ENCODE assay signal across 1 cellular context in the genomic region with DNA sequence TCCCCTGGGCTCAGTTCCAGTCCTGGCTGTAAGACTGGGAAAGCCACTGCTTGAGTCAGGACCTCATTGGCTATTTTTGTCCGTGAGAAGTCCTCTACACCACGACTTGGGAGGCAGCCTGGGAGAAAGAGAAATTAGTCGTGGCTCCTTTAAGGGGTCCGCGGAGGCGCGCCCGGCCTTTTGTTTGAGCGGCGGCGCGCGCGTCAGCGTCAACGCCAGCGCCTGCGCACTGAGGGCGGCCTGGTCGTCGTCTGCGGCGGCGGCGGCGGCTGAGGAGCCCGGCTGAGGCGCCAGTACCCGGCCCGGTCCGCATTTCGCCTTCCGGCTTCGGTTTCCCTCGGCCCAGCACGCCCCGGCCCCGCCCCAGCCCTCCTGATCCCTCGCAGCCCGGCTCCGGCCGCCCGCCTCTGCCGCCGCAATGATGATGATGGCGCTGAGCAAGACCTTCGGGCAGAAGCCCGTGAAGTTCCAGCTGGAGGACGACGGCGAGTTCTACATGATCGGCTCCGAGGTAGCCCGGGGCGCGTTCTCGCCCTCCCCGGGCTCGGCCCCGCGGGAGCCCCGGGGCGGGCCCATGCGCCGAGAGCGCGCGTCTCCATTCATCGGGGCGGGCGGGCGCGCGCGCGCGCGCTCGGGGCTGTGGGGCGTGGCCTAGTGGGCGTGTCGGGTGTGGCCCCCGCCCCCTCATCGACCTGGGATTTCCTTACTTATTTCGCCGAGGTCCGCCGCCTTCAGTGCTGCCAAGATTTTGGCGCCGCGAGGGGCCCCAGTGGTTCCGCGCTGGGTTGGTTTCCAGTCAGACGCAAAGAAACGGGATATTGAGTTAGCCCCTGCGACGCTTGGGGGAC.
TF ChIP-seq lines count a peak whose summit lies in the region.

Gene SMARCB1, plus strand, starts transcription at position 215 of the 848 bp plus-strand sequence. Its CDS starts 204 bp downstream, at position 419.

TF ChIP-seq in HEK293, 187 proteins besides CTCF, POLR2A, EP300 and RAD21 (continued from another document):
- TF ChIP-seq, protein P1, sequence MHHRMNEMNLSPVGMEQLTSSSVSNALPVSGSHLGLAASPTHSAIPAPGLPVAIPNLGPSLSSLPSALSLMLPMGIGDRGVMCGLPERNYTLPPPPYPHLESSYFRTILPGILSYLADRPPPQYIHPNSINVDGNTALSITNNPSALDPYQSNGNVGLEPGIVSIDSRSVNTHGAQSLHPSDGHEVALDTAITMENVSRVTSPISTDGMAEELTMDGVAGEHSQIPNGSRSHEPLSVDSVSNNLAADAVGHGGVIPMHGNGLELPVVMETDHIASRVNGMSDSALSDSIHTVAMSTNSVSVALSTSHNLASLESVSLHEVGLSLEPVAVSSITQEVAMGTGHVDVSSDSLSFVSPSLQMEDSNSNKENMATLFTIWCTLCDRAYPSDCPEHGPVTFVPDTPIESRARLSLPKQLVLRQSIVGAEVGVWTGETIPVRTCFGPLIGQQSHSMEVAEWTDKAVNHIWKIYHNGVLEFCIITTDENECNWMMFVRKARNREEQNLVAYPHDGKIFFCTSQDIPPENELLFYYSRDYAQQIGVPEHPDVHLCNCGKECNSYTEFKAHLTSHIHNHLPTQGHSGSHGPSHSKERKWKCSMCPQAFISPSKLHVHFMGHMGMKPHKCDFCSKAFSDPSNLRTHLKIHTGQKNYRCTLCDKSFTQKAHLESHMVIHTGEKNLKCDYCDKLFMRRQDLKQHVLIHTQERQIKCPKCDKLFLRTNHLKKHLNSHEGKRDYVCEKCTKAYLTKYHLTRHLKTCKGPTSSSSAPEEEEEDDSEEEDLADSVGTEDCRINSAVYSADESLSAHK (tag by site-specific recombination; IDR thresholded peaks at IDR 0.05), result no peak
- TF ChIP-seq ZNF23 (tag by site-specific recombination; IDR thresholded peaks at IDR 0.05; ENCODE audit: borderline replicate concordance), result no peak
- TF ChIP-seq, protein P2, sequence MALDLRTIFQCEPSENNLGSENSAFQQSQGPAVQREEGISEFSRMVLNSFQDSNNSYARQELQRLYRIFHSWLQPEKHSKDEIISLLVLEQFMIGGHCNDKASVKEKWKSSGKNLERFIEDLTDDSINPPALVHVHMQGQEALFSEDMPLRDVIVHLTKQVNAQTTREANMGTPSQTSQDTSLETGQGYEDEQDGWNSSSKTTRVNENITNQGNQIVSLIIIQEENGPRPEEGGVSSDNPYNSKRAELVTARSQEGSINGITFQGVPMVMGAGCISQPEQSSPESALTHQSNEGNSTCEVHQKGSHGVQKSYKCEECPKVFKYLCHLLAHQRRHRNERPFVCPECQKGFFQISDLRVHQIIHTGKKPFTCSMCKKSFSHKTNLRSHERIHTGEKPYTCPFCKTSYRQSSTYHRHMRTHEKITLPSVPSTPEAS (tag by site-specific recombination; IDR thresholded peaks at IDR 0.05), result no peak
- TF ChIP-seq ZNF785 (tag by site-specific recombination; IDR thresholded peaks at IDR 0.05), result no peak
- TF ChIP-seq ZNF324 (tag by site-specific recombination; IDR thresholded peaks at IDR 0.05), result 0 out of 2 replicates have a peak, but pooled peaks have one; percentile 44
- TF ChIP-seq ZNF660 (tag by site-specific recombination; IDR thresholded peaks at IDR 0.05), result peak; percentile 30; the same call in 1 of the 2 replicates
- peak; percentile 83; the same call in 1 of the 2 replicates for TF ChIP-seq ZNF692 (tag by site-specific recombination; IDR thresholded peaks at IDR 0.05)
- TF ChIP-seq, protein P3, sequence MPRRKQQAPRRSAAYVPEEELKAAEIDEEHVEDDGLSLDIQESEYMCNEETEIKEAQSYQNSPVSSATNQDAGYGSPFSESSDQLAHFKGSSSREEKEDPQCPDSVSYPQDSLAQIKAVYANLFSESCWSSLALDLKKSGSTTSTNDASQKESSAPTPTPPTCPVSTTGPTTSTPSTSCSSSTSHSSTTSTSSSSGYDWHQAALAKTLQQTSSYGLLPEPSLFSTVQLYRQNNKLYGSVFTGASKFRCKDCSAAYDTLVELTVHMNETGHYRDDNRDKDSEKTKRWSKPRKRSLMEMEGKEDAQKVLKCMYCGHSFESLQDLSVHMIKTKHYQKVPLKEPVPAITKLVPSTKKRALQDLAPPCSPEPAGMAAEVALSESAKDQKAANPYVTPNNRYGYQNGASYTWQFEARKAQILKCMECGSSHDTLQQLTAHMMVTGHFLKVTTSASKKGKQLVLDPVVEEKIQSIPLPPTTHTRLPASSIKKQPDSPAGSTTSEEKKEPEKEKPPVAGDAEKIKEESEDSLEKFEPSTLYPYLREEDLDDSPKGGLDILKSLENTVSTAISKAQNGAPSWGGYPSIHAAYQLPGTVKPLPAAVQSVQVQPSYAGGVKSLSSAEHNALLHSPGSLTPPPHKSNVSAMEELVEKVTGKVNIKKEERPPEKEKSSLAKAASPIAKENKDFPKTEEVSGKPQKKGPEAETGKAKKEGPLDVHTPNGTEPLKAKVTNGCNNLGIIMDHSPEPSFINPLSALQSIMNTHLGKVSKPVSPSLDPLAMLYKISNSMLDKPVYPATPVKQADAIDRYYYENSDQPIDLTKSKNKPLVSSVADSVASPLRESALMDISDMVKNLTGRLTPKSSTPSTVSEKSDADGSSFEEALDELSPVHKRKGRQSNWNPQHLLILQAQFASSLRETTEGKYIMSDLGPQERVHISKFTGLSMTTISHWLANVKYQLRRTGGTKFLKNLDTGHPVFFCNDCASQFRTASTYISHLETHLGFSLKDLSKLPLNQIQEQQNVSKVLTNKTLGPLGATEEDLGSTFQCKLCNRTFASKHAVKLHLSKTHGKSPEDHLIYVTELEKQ (tag by site-specific recombination; IDR thresholded peaks at IDR 0.05; ENCODE audit: borderline replicate concordance), result no peak
- no peak for TF ChIP-seq ZNF157 (tag by site-specific recombination; IDR thresholded peaks at IDR 0.05)
- no peak for TF ChIP-seq PRDM6 (tag by site-specific recombination; IDR thresholded peaks at IDR 0.05)
- TF ChIP-seq, protein P4, sequence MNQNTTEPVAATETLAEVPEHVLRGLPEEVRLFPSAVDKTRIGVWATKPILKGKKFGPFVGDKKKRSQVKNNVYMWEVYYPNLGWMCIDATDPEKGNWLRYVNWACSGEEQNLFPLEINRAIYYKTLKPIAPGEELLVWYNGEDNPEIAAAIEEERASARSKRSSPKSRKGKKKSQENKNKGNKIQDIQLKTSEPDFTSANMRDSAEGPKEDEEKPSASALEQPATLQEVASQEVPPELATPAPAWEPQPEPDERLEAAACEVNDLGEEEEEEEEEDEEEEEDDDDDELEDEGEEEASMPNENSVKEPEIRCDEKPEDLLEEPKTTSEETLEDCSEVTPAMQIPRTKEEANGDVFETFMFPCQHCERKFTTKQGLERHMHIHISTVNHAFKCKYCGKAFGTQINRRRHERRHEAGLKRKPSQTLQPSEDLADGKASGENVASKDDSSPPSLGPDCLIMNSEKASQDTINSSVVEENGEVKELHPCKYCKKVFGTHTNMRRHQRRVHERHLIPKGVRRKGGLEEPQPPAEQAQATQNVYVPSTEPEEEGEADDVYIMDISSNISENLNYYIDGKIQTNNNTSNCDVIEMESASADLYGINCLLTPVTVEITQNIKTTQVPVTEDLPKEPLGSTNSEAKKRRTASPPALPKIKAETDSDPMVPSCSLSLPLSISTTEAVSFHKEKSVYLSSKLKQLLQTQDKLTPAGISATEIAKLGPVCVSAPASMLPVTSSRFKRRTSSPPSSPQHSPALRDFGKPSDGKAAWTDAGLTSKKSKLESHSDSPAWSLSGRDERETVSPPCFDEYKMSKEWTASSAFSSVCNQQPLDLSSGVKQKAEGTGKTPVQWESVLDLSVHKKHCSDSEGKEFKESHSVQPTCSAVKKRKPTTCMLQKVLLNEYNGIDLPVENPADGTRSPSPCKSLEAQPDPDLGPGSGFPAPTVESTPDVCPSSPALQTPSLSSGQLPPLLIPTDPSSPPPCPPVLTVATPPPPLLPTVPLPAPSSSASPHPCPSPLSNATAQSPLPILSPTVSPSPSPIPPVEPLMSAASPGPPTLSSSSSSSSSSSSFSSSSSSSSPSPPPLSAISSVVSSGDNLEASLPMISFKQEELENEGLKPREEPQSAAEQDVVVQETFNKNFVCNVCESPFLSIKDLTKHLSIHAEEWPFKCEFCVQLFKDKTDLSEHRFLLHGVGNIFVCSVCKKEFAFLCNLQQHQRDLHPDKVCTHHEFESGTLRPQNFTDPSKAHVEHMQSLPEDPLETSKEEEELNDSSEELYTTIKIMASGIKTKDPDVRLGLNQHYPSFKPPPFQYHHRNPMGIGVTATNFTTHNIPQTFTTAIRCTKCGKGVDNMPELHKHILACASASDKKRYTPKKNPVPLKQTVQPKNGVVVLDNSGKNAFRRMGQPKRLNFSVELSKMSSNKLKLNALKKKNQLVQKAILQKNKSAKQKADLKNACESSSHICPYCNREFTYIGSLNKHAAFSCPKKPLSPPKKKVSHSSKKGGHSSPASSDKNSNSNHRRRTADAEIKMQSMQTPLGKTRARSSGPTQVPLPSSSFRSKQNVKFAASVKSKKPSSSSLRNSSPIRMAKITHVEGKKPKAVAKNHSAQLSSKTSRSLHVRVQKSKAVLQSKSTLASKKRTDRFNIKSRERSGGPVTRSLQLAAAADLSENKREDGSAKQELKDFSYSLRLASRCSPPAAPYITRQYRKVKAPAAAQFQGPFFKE (tag by site-specific recombination; IDR thresholded peaks at IDR 0.05; ENCODE audit: borderline replicate concordance), result no peak
- no peak for TF ChIP-seq ZFP3 (tag by site-specific recombination; IDR thresholded peaks at IDR 0.05; ENCODE audit: low read depth)
- TF ChIP-seq, protein P5, sequence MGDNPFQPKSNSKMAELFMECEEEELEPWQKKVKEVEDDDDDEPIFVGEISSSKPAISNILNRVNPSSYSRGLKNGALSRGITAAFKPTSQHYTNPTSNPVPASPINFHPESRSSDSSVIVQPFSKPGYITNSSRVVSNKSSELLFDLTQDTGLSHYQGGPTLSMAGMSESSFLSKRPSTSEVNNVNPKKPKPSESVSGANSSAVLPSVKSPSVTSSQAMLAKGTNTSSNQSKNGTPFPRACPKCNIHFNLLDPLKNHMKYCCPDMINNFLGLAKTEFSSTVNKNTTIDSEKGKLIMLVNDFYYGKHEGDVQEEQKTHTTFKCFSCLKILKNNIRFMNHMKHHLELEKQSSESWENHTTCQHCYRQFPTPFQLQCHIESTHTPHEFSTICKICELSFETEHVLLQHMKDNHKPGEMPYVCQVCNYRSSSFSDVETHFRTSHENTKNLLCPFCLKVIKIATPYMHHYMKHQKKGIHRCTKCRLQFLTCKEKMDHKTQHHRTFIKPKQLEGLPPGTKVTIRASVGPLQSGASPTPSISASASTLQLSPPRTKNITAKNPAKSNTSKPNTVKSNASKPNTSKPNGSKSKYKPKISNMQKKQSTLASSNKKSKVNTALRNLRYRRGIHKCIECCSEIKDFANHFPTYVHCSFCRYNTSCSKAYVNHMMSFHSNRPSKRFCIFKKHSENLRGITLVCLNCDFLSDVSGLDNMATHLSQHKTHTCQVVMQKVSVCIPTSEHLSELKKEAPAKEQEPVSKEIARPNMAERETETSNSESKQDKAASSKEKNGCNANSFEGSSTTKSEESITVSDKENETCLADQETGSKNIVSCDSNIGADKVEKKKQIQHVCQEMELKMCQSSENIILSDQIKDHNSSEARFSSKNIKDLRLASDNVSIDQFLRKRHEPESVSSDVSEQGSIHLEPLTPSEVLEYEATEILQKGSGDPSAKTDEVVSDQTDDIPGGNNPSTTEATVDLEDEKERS (tag by site-specific recombination; IDR thresholded peaks at IDR 0.05), result no peak
- TF ChIP-seq KLF16 (tag by site-specific recombination; IDR thresholded peaks at IDR 0.05), result no peak
- TF ChIP-seq SETDB1 (IDR thresholded peaks at IDR 0.05; ENCODE audit: insufficient read length, low read length), result no peak
- no peak for TF ChIP-seq ZNF791 (tag by site-specific recombination; IDR thresholded peaks at IDR 0.05)
- TF ChIP-seq ZNF76 (tag by site-specific recombination; IDR thresholded peaks at IDR 0.05; ENCODE audit: borderline replicate concordance, low read depth), result no peak; the same call in 1 of the 2 replicates
- no peak for TF ChIP-seq ZBTB1 (tag by site-specific recombination; IDR thresholded peaks at IDR 0.05)
